In the genomic region with DNA sequence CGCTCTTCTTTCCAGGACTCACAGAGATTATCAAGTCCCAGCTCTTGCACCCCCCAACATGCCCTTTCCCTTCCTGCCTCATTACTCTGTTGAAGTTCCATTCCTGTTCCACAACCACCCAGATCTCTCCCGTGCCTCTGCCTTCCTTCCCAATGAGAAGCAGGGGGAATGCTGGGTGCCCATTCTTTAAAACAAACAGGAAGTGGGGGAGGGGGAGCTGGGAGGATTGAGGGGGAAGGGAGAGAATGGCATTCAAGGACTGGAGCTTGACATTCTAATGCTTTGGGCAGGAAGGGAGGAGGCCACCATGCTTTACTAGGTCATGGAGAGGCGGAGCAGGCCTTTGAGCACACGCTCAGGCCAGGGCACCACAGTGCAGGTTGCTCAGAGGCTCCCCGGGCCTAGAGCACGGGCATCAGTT, we compare ENCODE assay signal across 15 cellular contexts.
A peak's percentile ranks its signal among the peaks of the same experiment; 100 is the strongest.
DNase-seq lines count a peak whose midpoint lies in the region; ATAC-seq and TF ChIP-seq lines count a peak whose summit lies in the region.
"Had no signal": no experiment of that assay in that cellular context is flagged by ENCODE, and none has a peak within 500 bp of the region (broad histone marks: within the 10 kb centered on the region; RNA-seq: fewer than 3 reads in every experiment).

No MANE protein-coding gene starts in this region.

- H3K9me3 Mint-ChIP-seq in activated naive CD8-positive, alpha-beta T cell treated with anti-CD3 and anti-CD28 coated beads for 36 hours = no peaks in the 10 kb centered on the region
- no peaks in the 10 kb centered on the region for H3K9me3 Mint-ChIP-seq in activated naive CD8-positive, alpha-beta T cell treated with anti-CD3 and anti-CD28 coated beads, Interleukin-2, amount 50 U/mL, for 24 hours
- H3K9me3 Mint-ChIP-seq: effector memory CD8-positive, alpha-beta T cell had no signal

- no peaks in the 10 kb centered on the region for H3K27me3 Mint-ChIP-seq in activated naive CD8-positive, alpha-beta T cell treated with anti-CD3 and anti-CD28 coated beads for 36 hours
- H3K27me3 Mint-ChIP-seq in activated naive CD8-positive, alpha-beta T cell treated with anti-CD3 and anti-CD28 coated beads, Interleukin-2, amount 50 U/mL, for 24 hours = peaks cover 5% of the 10 kb centered on the region
- H3K27me3 Mint-ChIP-seq: brain had no signal

- H3K27me3 ChIP-seq in SJSA1 (replicated peaks) = no peaks in the 10 kb centered on the region
- H3K27me3 ChIP-seq in upper lobe of right lung = no peaks in the 10 kb centered on the region
- H3K27me3 ChIP-seq: suprapubic skin had no signal

- intact Hi-C loops in upper lobe of right lung (cut with DNase I) = no loop called here

- DNase-seq in activated naive CD8-positive, alpha-beta T cell treated with anti-CD3 and anti-CD28 coated beads for 36 hours = no peak
- DNase-seq in activated naive CD8-positive, alpha-beta T cell treated with anti-CD3 and anti-CD28 coated beads, Interleukin-2, amount 50 U/mL, for 24 hours = no peak
- DNase-seq in SJSA1 (ENCODE audit: low read depth in 1 of 2, low spot score in 2 of 2) = peak; percentile 75 to 77
- DNase-seq in iPS-NIHi11 (ENCODE audit: low spot score) = peak; percentile 73
- DNase-seq in upper lobe of right lung = no peak
- DNase-seq in DMS 273 treated with DMSO at 0.1 percent for 48 hours (lab: John Stamatoyannopoulos, UW) = no peak
- no peak for DNase-seq in NCI-H2227 (lab: John Stamatoyannopoulos, UW; ENCODE audit: unreplicated experiment)
- DNase-seq: activated gamma-delta T cell treated with Interleukin-2 at 50 U/mL for 16 hours; effector memory CD8-positive, alpha-beta T cell; mucosa of descending colon; NCI-H187; NCI-H748 treated with DMSO at 0.1 percent for 48 hours had no signal

- H3K27ac ChIP-seq in SJSA1 = peak overlapping the region; percentile 64
- no peak overlapping the region for H3K27ac ChIP-seq in upper lobe of right lung
- H3K27ac ChIP-seq: suprapubic skin had no signal

- H3K4me3 ChIP-seq in SJSA1 (no peak overlapping the region), upper lobe of right lung (no peak overlapping the region)
- H3K4me3 ChIP-seq: mucosa of descending colon, suprapubic skin had no signal

- H3K27ac Mint-ChIP-seq in activated naive CD8-positive, alpha-beta T cell treated with anti-CD3 and anti-CD28 coated beads for 36 hours = peak overlapping the region; percentile 25
- H3K27ac Mint-ChIP-seq in activated naive CD8-positive, alpha-beta T cell treated with anti-CD3 and anti-CD28 coated beads, Interleukin-2, amount 50 U/mL, for 24 hours = no peak overlapping the region
- H3K27ac Mint-ChIP-seq: brain had no signal

- no peaks in the 10 kb centered on the region for H3K9me3 ChIP-seq in SJSA1 (replicated peaks)
- no peaks in the 10 kb centered on the region for H3K9me3 ChIP-seq in upper lobe of right lung
- H3K9me3 ChIP-seq: mucosa of descending colon, suprapubic skin had no signal

- H3K36me3 Mint-ChIP-seq in activated naive CD8-positive, alpha-beta T cell treated with anti-CD3 and anti-CD28 coated beads for 36 hours = peaks cover 2% of the 10 kb centered on the region
- no peaks in the 10 kb centered on the region for H3K36me3 Mint-ChIP-seq in activated naive CD8-positive, alpha-beta T cell treated with anti-CD3 and anti-CD28 coated beads, Interleukin-2, amount 50 U/mL, for 24 hours (ENCODE audit: low read depth)
- H3K36me3 Mint-ChIP-seq: brain had no signal

- peaks cover 49% of the 10 kb centered on the region for H3K4me1 Mint-ChIP-seq in activated naive CD8-positive, alpha-beta T cell treated with anti-CD3 and anti-CD28 coated beads for 36 hours
- peaks cover 53% of the 10 kb centered on the region for H3K4me1 Mint-ChIP-seq in activated naive CD8-positive, alpha-beta T cell treated with anti-CD3 and anti-CD28 coated beads, Interleukin-2, amount 50 U/mL, for 24 hours

- H3K36me3 ChIP-seq in SJSA1 (no peaks in the 10 kb centered on the region), upper lobe of right lung (no peaks in the 10 kb centered on the region)
- H3K36me3 ChIP-seq: suprapubic skin had no signal

- TF ChIP-seq CTCF in upper lobe of right lung (IDR thresholded peaks at IDR 0.05) = no peak

- H3K4me1 ChIP-seq in SJSA1 (replicated peaks) = peaks cover 59% of the 10 kb centered on the region
- H3K4me1 ChIP-seq in upper lobe of right lung = peaks cover 13% of the 10 kb centered on the region

- no peak for ATAC-seq in activated naive CD8-positive, alpha-beta T cell treated with anti-CD3 and anti-CD28 coated beads, Interleukin-2, amount 50 U/mL, for 24 hours
- ATAC-seq in upper lobe of right lung (peak; percentile 51), HG03108 (IDR thresholded peaks at IDR 0.05; ENCODE audit: unreplicated experiment) (no peak)
- ATAC-seq: effector memory CD8-positive, alpha-beta T cell; mucosa of descending colon had no signal

- no peak overlapping the region for H3K4me3 Mint-ChIP-seq in activated naive CD8-positive, alpha-beta T cell treated with anti-CD3 and anti-CD28 coated beads for 36 hours
- H3K4me3 Mint-ChIP-seq in activated naive CD8-positive, alpha-beta T cell treated with anti-CD3 and anti-CD28 coated beads, Interleukin-2, amount 50 U/mL, for 24 hours = no peak overlapping the region
- H3K4me3 Mint-ChIP-seq: brain had no signal

Comparison
In these comparisons a context has a peak if more than half of its experiments do, and no peak if none do; other contexts are left out.
1. DNase-seq: peak in SJSA1 (2 of 2) and iPS-NIHi11 (single experiment); none in activated naive CD8-positive, alpha-beta T cell treated with anti-CD3 and anti-CD28 coated beads for 36 hours (single experiment), activated naive CD8-positive, alpha-beta T cell treated with anti-CD3 and anti-CD28 coated beads, Interleukin-2, amount 50 U/mL, for 24 hours (single experiment), upper lobe of right lung (single experiment), DMS 273 treated with DMSO at 0.1 percent for 48 hours (single experiment) and NCI-H2227 (single experiment).